21 cellular contexts compared by ENCODE assay signal in the genomic region with DNA sequence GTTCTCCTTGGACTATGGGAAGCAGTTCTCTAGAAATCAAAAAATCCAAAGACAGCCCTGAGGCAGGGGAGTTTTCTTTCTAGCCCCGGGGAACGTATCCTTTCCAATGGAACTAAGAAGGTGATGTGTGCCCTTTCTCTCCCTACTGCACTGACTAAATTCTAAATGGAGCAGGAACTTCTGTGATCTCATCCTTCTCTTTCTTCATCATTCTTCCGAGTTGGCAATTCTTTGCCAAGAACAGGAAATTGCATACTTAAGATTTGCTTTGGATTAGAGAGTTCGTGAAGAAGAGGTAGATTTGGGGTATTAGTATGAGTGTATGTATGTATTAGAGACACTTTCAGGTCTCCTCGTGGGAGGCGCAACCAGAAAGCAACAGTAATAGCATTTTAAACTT.
DNase-seq lines count a peak whose midpoint lies in the region; ATAC-seq and TF ChIP-seq lines count a peak whose summit lies in the region.
"Had no signal": no experiment of that assay in that cellular context is flagged by ENCODE, and none has a peak within 500 bp of the region (broad histone marks: within the 10 kb centered on the region; RNA-seq: fewer than 3 reads in every experiment).

No MANE protein-coding gene starts in this region.

- no peaks in the 10 kb centered on the region for H3F3A ChIP-seq in GM23248 (ENCODE audit: insufficient read depth)

- no peak overlapping the region for H3K9ac ChIP-seq in GM23248
- H3K9ac ChIP-seq: BLaER1 treated with 17β-estradiol and CSF1 and Interleukin-3, amounts not matched to agents 10 nM and 100 nM had no signal

- H3K27me3 ChIP-seq in A673 (replicated peaks; ENCODE audit: insufficient read depth, low read depth, low read length, poor library complexity) (no peaks in the 10 kb centered on the region), GM23248 (replicated peaks; ENCODE audit: insufficient read depth) (no peaks in the 10 kb centered on the region), gastroesophageal sphincter (no peaks in the 10 kb centered on the region)
- H3K27me3 ChIP-seq: BLaER1 treated with 17β-estradiol and CSF1 and Interleukin-3, amounts not matched to agents 10 nM and 100 nM had no signal

- CTCF ChIA-PET in A673 (lab: Charles Lee), result no interaction called here

- 39 to 44% methylated on average over 6 of the region's 6 CpGs for WGBS in GM23248 (ENCODE audit: low coverage in 1 of 2, low lambda C conversion rate in 2 of 2, missing lambda C conversion rate in 2 of 2), 2 experiments
- 67 to 72% methylated on average over 3 to 6 of the region's 6 CpGs for WGBS in gastroesophageal sphincter (ENCODE audit: low coverage in 1 of 2), 2 donors

- no peaks in the 10 kb centered on the region for H3K79me2 ChIP-seq in GM23248 (ENCODE audit: insufficient read depth)

- DNase-seq in A673 (ENCODE audit: low spot score) (peak; percentile 36), GM23248 (peak; percentile 61), choroid plexus epithelial cell (ENCODE audit: low read depth) (peak; percentile 22), DMS 273 (lab: John Stamatoyannopoulos, UW; ENCODE audit: unreplicated experiment) (no peak)
- DNase-seq: DMS153, EL, NCI-H1436, NCI-H2029, NCI-H2227 treated with DMSO at 0.1 percent for 48 hours, NCI-H524, SHP77 had no signal

- no peak for TF ChIP-seq CTCF in A673 (conservative IDR thresholded peaks at IDR 0.05; ENCODE audit: low read depth, low read length)
- TF ChIP-seq CTCF in choroid plexus epithelial cell (conservative IDR thresholded peaks at IDR 0.05; ENCODE audit: low read depth, low read length), result no peak
- TF ChIP-seq CTCF in gastroesophageal sphincter (IDR thresholded peaks at IDR 0.05), result no peak

- no peaks in the 10 kb centered on the region for H3K9me2 ChIP-seq in GM23248 (ENCODE audit: insufficient read depth)

- intact Hi-C loops in A673 (cut with micrococcal nuclease; ENCODE audit: unreplicated experiment), result no loop called here

- no peaks in the 10 kb centered on the region for H4K20me1 ChIP-seq in GM23248 (ENCODE audit: insufficient read depth)
- H4K20me1 ChIP-seq: BLaER1 treated with 17β-estradiol and CSF1 and Interleukin-3, amounts not matched to agents 10 nM and 100 nM had no signal

- H3K36me3 ChIP-seq in A673 (ENCODE audit: insufficient read depth, low read length, poor library complexity, severe bottlenecking), result no peaks in the 10 kb centered on the region
- H3K36me3 ChIP-seq in GM23248 (ENCODE audit: low read depth), result no peaks in the 10 kb centered on the region
- H3K36me3 ChIP-seq in gastroesophageal sphincter, result no peaks in the 10 kb centered on the region
- H3K36me3 ChIP-seq: BLaER1 treated with 17β-estradiol and CSF1 and Interleukin-3, amounts not matched to agents 10 nM and 100 nM; HAP-1 had no signal

- no TSS peak for BruUV-seq in A673 (replicated peaks; lab: Mats Ljungman, UMichigan)

- no peak overlapping the region for H3K4me2 ChIP-seq in GM23248 (ENCODE audit: unreplicated experiment)

- no peak overlapping the region for H3K27ac ChIP-seq in A673 (ENCODE audit: low read depth, low read length, poor library complexity, severe bottlenecking)
- H3K27ac ChIP-seq in GM23248, result no peak overlapping the region
- H3K27ac ChIP-seq in gastroesophageal sphincter, result no peak overlapping the region
- H3K27ac ChIP-seq: BLaER1 treated with 17β-estradiol and CSF1 and Interleukin-3, amounts not matched to agents 10 nM and 100 nM; HL-60 had no signal

- in situ Hi-C loops in GM23248 (cut with MboI), result no loop called here

- peaks cover 15% of the 10 kb centered on the region for H3K4me1 ChIP-seq in A673 (ENCODE audit: insufficient read depth, low read length, poor library complexity, severe bottlenecking)
- H3K4me1 ChIP-seq in GM23248 (ENCODE audit: insufficient read depth), result peaks cover 13% of the 10 kb centered on the region; the same call in 1 of the 2 replicates
- H3K4me1 ChIP-seq in gastroesophageal sphincter, result peaks cover 0 to 21% (median 4%) of the 10 kb centered on the region in 3 donors
- H3K4me1 ChIP-seq: HAP-1 had no signal

- peak; percentile 33 for ATAC-seq in gastroesophageal sphincter
- no peak for ATAC-seq in HG03521 (IDR thresholded peaks at IDR 0.05; ENCODE audit: unreplicated experiment)
- no peak for ATAC-seq in HG02970 (IDR thresholded peaks at IDR 0.05; ENCODE audit: low FRiP score, unreplicated experiment)
- no peak for ATAC-seq in HG02588 (IDR thresholded peaks at IDR 0.05; ENCODE audit: unreplicated experiment)
- ATAC-seq: K562, Panc1, SK-N-SH treated with all-trans-retinoic acid at 6 μM for 48 hours had no signal

- peak overlapping the region; percentile 48; the same call in 1 of the 2 replicates for H2AFZ ChIP-seq in GM23248

- POLR2A ChIA-PET in A673 (lab: Charles Lee; ENCODE audit: low non-redundant PET), result no interaction called here

- TF ChIP-seq EP300 in gastroesophageal sphincter (IDR thresholded peaks at IDR 0.05), result no peak

- no peaks in the 10 kb centered on the region for H3K9me3 ChIP-seq in A673 (ENCODE audit: low read depth, low read length, poor library complexity, severe bottlenecking)
- H3K9me3 ChIP-seq in GM23248 (ENCODE audit: low read depth), result no peaks in the 10 kb centered on the region
- no peaks in the 10 kb centered on the region for H3K9me3 ChIP-seq in gastroesophageal sphincter
- H3K9me3 ChIP-seq: BLaER1 treated with 17β-estradiol and CSF1 and Interleukin-3, amounts not matched to agents 10 nM and 100 nM; HAP-1 had no signal

- no peak for TF ChIP-seq POLR2A in gastroesophageal sphincter (IDR thresholded peaks at IDR 0.05)

- H3K4me3 ChIP-seq in A673 (ENCODE audit: low read depth, low read length, poor library complexity, severe bottlenecking) (no peak overlapping the region), GM23248 (no peak overlapping the region), choroid plexus epithelial cell (ENCODE audit: low read depth, low read length) (no peak overlapping the region), gastroesophageal sphincter (no peak overlapping the region)
- H3K4me3 ChIP-seq: BLaER1 treated with 17β-estradiol and CSF1 and Interleukin-3, amounts not matched to agents 10 nM and 100 nM; HAP-1; K562 had no signal
